In the genomic region with DNA sequence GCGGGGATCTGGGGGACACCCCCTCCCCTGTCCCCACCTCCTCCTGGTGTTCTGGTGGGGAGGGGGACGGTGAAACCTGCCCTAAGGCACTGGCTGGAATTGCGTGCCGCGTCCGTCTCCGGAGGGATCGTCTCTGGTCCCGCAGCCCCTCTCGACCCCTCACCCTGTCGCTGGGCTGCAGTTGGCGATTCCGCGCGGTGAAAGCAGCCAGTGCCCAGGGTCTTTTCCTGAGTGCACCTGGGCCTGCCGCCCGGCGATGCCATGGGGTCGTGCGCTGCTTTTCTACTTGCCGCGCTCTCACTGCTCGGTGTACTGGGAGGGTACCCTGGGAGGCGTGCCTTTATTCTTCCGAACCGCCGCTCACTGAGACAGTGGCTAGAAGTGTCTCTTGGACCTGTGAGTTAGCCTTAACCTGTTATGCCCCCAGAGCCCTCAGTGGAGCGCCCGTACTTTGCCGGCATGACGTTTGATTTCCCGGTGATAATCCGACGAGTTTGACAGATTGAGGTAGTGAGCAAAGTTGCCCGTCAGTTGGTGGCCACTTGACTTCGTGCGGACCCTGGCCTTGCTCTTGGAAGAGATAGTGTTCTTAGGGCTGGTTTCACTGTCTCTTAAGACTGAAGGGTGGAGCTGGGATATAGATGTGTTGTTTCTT, we compare ENCODE assay signal across 8 cellular contexts. TPM values are rescaled to one million over a fixed set of nuclear protein-coding genes. Genes with fewer than 3 reads are reported as not detected.
A peak's percentile ranks its signal among the peaks of the same experiment; 100 is the strongest.
DNase-seq lines count a peak whose midpoint lies in the region; ATAC-seq and TF ChIP-seq lines count a peak whose summit lies in the region.

No MANE protein-coding gene starts in this region.

- peaks cover 14% of the 10 kb centered on the region for H3K4me1 ChIP-seq in Caco-2
- peaks cover 25% of the 10 kb centered on the region for H3K4me1 ChIP-seq in Loucy (ENCODE audit: insufficient read depth, low read length, poor library complexity, severe bottlenecking)

- CTCF ChIA-PET in Caco-2 (lab: Charles Lee): no interaction called here

- H3K4me3 ChIP-seq in Caco-2 (ENCODE audit: low read depth, low read length) (peak overlapping the region; percentile 89), Loucy (ENCODE audit: low read length, poor library complexity, severe bottlenecking) (peak overlapping the region; percentile 95)

- H3K27me3 Mint-ChIP-seq in Caco-2 (ENCODE audit: insufficient read depth, unreplicated experiment) (no peaks in the 10 kb centered on the region), natural killer cell (ENCODE audit: low read depth in 2 of 2) (no peaks in the 10 kb centered on the region)
- H3K27me3 Mint-ChIP-seq in dendritic cell treated with granulocyte-macrophage colony-stimulating factor and Interleukin-4, amounts not matched to agents 40 ng/mL and 50 ng/mL, for 4 days: peaks cover 2% of the 10 kb centered on the region

- ATAC-seq in natural killer cell (no peak), HG02840 (IDR thresholded peaks at IDR 0.05; ENCODE audit: low FRiP score, unreplicated experiment) (no peak)

- POLR2A ChIA-PET in Caco-2 (lab: Charles Lee): no interaction called here

- H3K36me3 Mint-ChIP-seq in Caco-2 (ENCODE audit: insufficient read depth, unreplicated experiment) (peaks cover 35% of the 10 kb centered on the region), natural killer cell (peaks cover 23% of the 10 kb centered on the region)
- peaks cover 51% of the 10 kb centered on the region for H3K36me3 Mint-ChIP-seq in dendritic cell treated with granulocyte-macrophage colony-stimulating factor and Interleukin-4, amounts not matched to agents 40 ng/mL and 50 ng/mL, for 4 days (ENCODE audit: low read depth)

- H3K4me2 ChIP-seq in Loucy (ENCODE audit: low read depth, low read length, poor library complexity, severe bottlenecking): peak overlapping the region; percentile 95

- intact Hi-C loops in Caco-2 (cut with micrococcal nuclease; ENCODE audit: unreplicated experiment): loop anchor here (5.0 kb wide), 1 partner anchor 121 kb away; no protein-coding TSS in a partner anchor
- intact Hi-C loops in dendritic cell treated with granulocyte-macrophage colony-stimulating factor and Interleukin-4, amounts not matched to agents 40 ng/mL and 50 ng/mL, for 4 days (cut with micrococcal nuclease): loop anchor here (5.0 kb wide), 1 partner anchor 104 kb away; no protein-coding TSS in a partner anchor
- intact Hi-C loops in natural killer cell (cut with micrococcal nuclease): loop anchor here (10.0 kb wide), 1 partner anchor 107 kb away; no protein-coding TSS in a partner anchor

- BruUV-seq in Caco-2 (replicated peaks; lab: Mats Ljungman, UMichigan): no TSS peak

- H3K4me1 Mint-ChIP-seq in Caco-2 (ENCODE audit: low read depth, unreplicated experiment) (peaks cover 6% of the 10 kb centered on the region), natural killer cell (peaks cover 14 to 32% of the 10 kb centered on the region in 2 donors)
- H3K4me1 Mint-ChIP-seq in dendritic cell treated with granulocyte-macrophage colony-stimulating factor and Interleukin-4, amounts not matched to agents 40 ng/mL and 50 ng/mL, for 4 days (ENCODE audit: low read depth): peaks cover 10% of the 10 kb centered on the region

- peak overlapping the region; percentile 93 for H3K9ac ChIP-seq in Loucy (ENCODE audit: low read depth, low read length, poor library complexity, severe bottlenecking)

- no peaks in the 10 kb centered on the region for H3K9me3 ChIP-seq in Caco-2
- no peaks in the 10 kb centered on the region for H3K9me3 ChIP-seq in Loucy (ENCODE audit: insufficient read depth, low read depth, low read length)

- in situ Hi-C loops in ACHN (cut with HindIII; ENCODE audit: low pct_ligation_motif_present, low pct_unique_long_range_greater_than_20kb, low sequenced_read_pairs): no loop called here

- DNase-seq in Caco-2 (no peak), natural killer cell (no peak), ACHN (no peak), iPS-NIHi11 (ENCODE audit: low spot score) (no peak), KG1 (lab: John Stamatoyannopoulos, UW) (no peak)

- H3K36me3 ChIP-seq in Caco-2 (ENCODE audit: control insufficient read depth, insufficient read depth, low read length): no peaks in the 10 kb centered on the region; the same call in 1 of the 2 replicates
- H3K36me3 ChIP-seq in Loucy (ENCODE audit: insufficient read depth, low read length): peaks cover 27% of the 10 kb centered on the region

- H3K9me3 Mint-ChIP-seq in Caco-2 (ENCODE audit: unreplicated experiment) (peaks cover 10% of the 10 kb centered on the region), natural killer cell (no peaks in the 10 kb centered on the region)
- H3K9me3 Mint-ChIP-seq in dendritic cell treated with granulocyte-macrophage colony-stimulating factor and Interleukin-4, amounts not matched to agents 40 ng/mL and 50 ng/mL, for 4 days: no peaks in the 10 kb centered on the region

- peak overlapping the region; percentile 99 for H3K27ac Mint-ChIP-seq in Caco-2 (ENCODE audit: unreplicated experiment)
- peak overlapping the region; percentile 100 for H3K27ac Mint-ChIP-seq in dendritic cell treated with granulocyte-macrophage colony-stimulating factor and Interleukin-4, amounts not matched to agents 40 ng/mL and 50 ng/mL, for 4 days
- H3K27ac Mint-ChIP-seq in natural killer cell: peak overlapping the region; percentile 93 to 97

- peaks cover 45% of the 10 kb centered on the region for H3K79me2 ChIP-seq in Loucy (ENCODE audit: insufficient read depth, low read length)

- peak overlapping the region; percentile 97 for H3K4me3 Mint-ChIP-seq in Caco-2 (ENCODE audit: unreplicated experiment)
- peak overlapping the region; percentile 98 for H3K4me3 Mint-ChIP-seq in dendritic cell treated with granulocyte-macrophage colony-stimulating factor and Interleukin-4, amounts not matched to agents 40 ng/mL and 50 ng/mL, for 4 days
- peak overlapping the region; percentile 97 for H3K4me3 Mint-ChIP-seq in natural killer cell

- no peaks in the 10 kb centered on the region for H3K27me3 ChIP-seq in Caco-2 (replicated peaks; ENCODE audit: control insufficient read depth, insufficient read depth, low read length)
- peaks cover 6% of the 10 kb centered on the region for H3K27me3 ChIP-seq in Loucy (ENCODE audit: insufficient read depth, low read length, poor library complexity, severe bottlenecking)

- peak overlapping the region; percentile 99; the same call in 1 of the 2 replicates for H2AFZ ChIP-seq in Loucy (ENCODE audit: low read length)

- H3K9me2 ChIP-seq in Loucy (replicated peaks; ENCODE audit: low read depth, low read length): no peaks in the 10 kb centered on the region

- H4K20me1 ChIP-seq in Loucy (ENCODE audit: insufficient read depth, low read length, poor library complexity, severe bottlenecking): peaks cover 24% of the 10 kb centered on the region

- TF ChIP-seq CTCF in Caco-2 (IDR thresholded peaks at IDR 0.05; ENCODE audit: insufficient read depth in 1 of 2, low read depth in 1 of 2, low read length in 1 of 2, severe bottlenecking in 1 of 2, unreplicated experiment in 1 of 2) (no peak), Loucy (conservative IDR thresholded peaks at IDR 0.05; ENCODE audit: low read length) (no peak), natural killer cell (IDR thresholded peaks at IDR 0.05) (no peak)

- no peaks in the 10 kb centered on the region for H3F3A ChIP-seq in Loucy (ENCODE audit: low read depth)

RNA-seq across cellular contexts. Expression of gene SFSWAP, which starts 0.8 kb away (rescaled TPM):
- 42.3 and 46.1 TPM in 2 replicates for total RNA-seq in Caco-2 (2022)
- 100 to 1,000 TPM in 2 of 3 donors, 10 to 100 TPM in 1; 99.1 to 109 (median 102) TPM for total RNA-seq in natural killer cell
